35 cellular contexts compared by ENCODE assay signal in the genomic region with DNA sequence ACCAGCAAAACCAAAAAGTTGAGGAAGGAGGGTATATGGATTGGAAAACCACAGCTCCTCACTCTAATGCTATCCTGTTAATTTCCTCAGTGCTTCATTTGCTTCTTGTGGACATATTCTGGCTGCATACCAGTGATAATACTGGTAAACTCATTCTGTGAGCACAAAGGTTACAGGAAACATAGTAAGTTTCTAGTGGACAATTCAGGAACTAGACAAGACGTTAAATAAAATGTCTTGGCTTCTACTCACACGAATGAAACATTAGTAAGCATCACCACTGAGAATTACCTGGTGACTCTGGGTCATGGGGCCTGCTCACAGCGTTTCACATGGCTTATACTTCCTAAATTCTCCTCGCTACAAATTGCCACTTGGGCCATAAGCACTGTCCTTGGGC.
"Had no signal": no experiment of that assay in that cellular context is flagged by ENCODE, and none has a peak within 500 bp of the region (broad histone marks: within the 10 kb centered on the region; RNA-seq: fewer than 3 reads in every experiment).

No MANE protein-coding gene starts in this region.

- H3K9me3 ChIP-seq: ascending aorta had no signal

- H2AFZ ChIP-seq: PC-9 had no signal

- H3K9ac ChIP-seq: KMS-11 had no signal

- H3K27ac Mint-ChIP-seq: activated CD4-positive, alpha-beta T cell treated with anti-CD3 and anti-CD28 coated beads for 36 hours; activated CD4-positive, alpha-beta T cell treated with anti-CD3 and anti-CD28 coated beads, Interleukin-2, amount 10 ng/mL, durations not matched to agents 7 days and 5 days; activated CD8-positive, alpha-beta T cell treated with anti-CD3 and anti-CD28 coated beads, Interleukin-2, amount 10 ng/mL, durations not matched to agents 7 days and 5 days; activated naive CD4-positive, alpha-beta T cell treated with anti-CD3 and anti-CD28 coated beads, Interleukin-2, amount 50 U/mL, for 24 hours; activated naive CD8-positive, alpha-beta T cell treated with anti-CD3 and anti-CD28 coated beads, Interleukin-2, amount 10 ng/mL, durations not matched to agents 7 days and 5 days; activated T-cell treated with anti-CD3 and anti-CD28 coated beads, Interleukin-2, amount 50 U/mL, for 24 hours; activated T-helper 2 cell treated with anti-CD3 and anti-CD28 coated beads, Interferon-gamma antibody, Interleukin-2, Interleukin-4, amounts not matched to agents 10 μg/mL and 5 μg/mL and 100 μg/mL, durations not matched to agents 14 hours and 24 hours and 36 hours; T-cell had no signal

- H3K4me1 ChIP-seq: ascending aorta had no signal

- H3K9me3 Mint-ChIP-seq: activated CD4-positive, alpha-beta T cell treated with anti-CD3 and anti-CD28 coated beads, Interleukin-2, amount 10 ng/mL, durations not matched to agents 7 days and 5 days; activated naive CD4-positive, alpha-beta T cell treated with anti-CD3 and anti-CD28 coated beads, Interleukin-2, amount 50 U/mL, for 24 hours; activated naive CD8-positive, alpha-beta T cell treated with anti-CD3 and anti-CD28 coated beads, Interleukin-2, amount 10 ng/mL, durations not matched to agents 7 days and 5 days; activated T-cell treated with anti-CD3 and anti-CD28 coated beads, Interleukin-2, amount 50 U/mL, for 24 hours; activated T-helper 2 cell treated with anti-CD3 and anti-CD28 coated beads, Interferon-gamma antibody, Interleukin-2, Interleukin-4, amounts not matched to agents 10 μg/mL and 5 μg/mL and 100 μg/mL, durations not matched to agents 14 hours and 24 hours and 36 hours; central memory CD8-positive, alpha-beta T cell; T-cell had no signal

- H3K4me3 ChIP-seq: ascending aorta, cardiac muscle cell, PC-9 had no signal

- H3K4me2 ChIP-seq: KMS-11, PC-9 had no signal

- H3K4me3 Mint-ChIP-seq: activated CD4-positive, alpha-beta T cell treated with anti-CD3 and anti-CD28 coated beads for 36 hours; activated CD4-positive, alpha-beta T cell treated with anti-CD3 and anti-CD28 coated beads, Interleukin-2, amount 10 ng/mL, durations not matched to agents 7 days and 5 days; activated CD8-positive, alpha-beta T cell treated with anti-CD3 and anti-CD28 coated beads, Interleukin-2, amount 10 ng/mL, durations not matched to agents 7 days and 5 days; activated naive CD4-positive, alpha-beta T cell treated with anti-CD3 and anti-CD28 coated beads, Interleukin-2, amount 50 U/mL, for 24 hours; activated naive CD8-positive, alpha-beta T cell treated with anti-CD3 and anti-CD28 coated beads, Interleukin-2, amount 10 ng/mL, durations not matched to agents 7 days and 5 days; activated T-cell treated with anti-CD3 and anti-CD28 coated beads, Interleukin-2, amount 50 U/mL, for 24 hours; central memory CD8-positive, alpha-beta T cell; T-cell had no signal

- H3K27ac ChIP-seq: ascending aorta, cardiac muscle cell, KMS-11, PC-9, WERI-Rb-1 had no signal

- FAIRE-seq: RCC 7860 had no signal

- H3K4me1 Mint-ChIP-seq: activated naive CD4-positive, alpha-beta T cell treated with anti-CD3 and anti-CD28 coated beads, Interleukin-2, amount 50 U/mL, for 24 hours; activated naive CD8-positive, alpha-beta T cell treated with anti-CD3 and anti-CD28 coated beads, Interleukin-2, amount 10 ng/mL, durations not matched to agents 7 days and 5 days had no signal

- ATAC-seq: activated CD4-positive, alpha-beta T cell treated with anti-CD3 and anti-CD28 coated beads for 36 hours; activated CD4-positive, CD25-positive, alpha-beta regulatory T cell treated with anti-CD3 and anti-CD28 coated beads, Interleukin-2, amount 50 U/mL, for 24 hours; activated CD8-positive, alpha-beta T cell treated with anti-CD3 and anti-CD28 coated beads, Interleukin-2, amount 10 ng/mL, durations not matched to agents 7 days and 5 days; T-cell had no signal

- H3K27me3 Mint-ChIP-seq: activated CD4-positive, alpha-beta T cell treated with anti-CD3 and anti-CD28 coated beads for 36 hours; activated CD4-positive, alpha-beta T cell treated with anti-CD3 and anti-CD28 coated beads, Interleukin-2, amount 10 ng/mL, durations not matched to agents 7 days and 5 days; activated naive CD4-positive, alpha-beta T cell treated with anti-CD3 and anti-CD28 coated beads, Interleukin-2, amount 50 U/mL, for 24 hours; activated naive CD8-positive, alpha-beta T cell treated with anti-CD3 and anti-CD28 coated beads, Interleukin-2, amount 10 ng/mL, durations not matched to agents 7 days and 5 days; activated T-cell treated with anti-CD3 and anti-CD28 coated beads, Interleukin-2, amount 50 U/mL, for 24 hours; central memory CD8-positive, alpha-beta T cell; T-cell had no signal

- H3K27me3 ChIP-seq: ascending aorta, cardiac muscle cell had no signal

- DNase-seq: activated CD4-positive, alpha-beta T cell treated with anti-CD3 and anti-CD28 coated beads for 36 hours; activated CD4-positive, alpha-beta T cell treated with anti-CD3 and anti-CD28 coated beads, Interleukin-2, amount 10 ng/mL, durations not matched to agents 7 days and 5 days; activated CD4-positive, alpha-beta T cell treated with anti-CD3 and anti-CD28 coated beads, Interleukin-2, amount 50 U/mL, for 48 hours; activated CD8-positive, alpha-beta T cell treated with anti-CD3 and anti-CD28 coated beads, Interleukin-2, amount 10 ng/mL, durations not matched to agents 7 days and 5 days; activated gamma-delta T cell; activated naive CD4-positive, alpha-beta T cell treated with Interleukin-2 at 50 U/mL for 16 hours; activated naive CD8-positive, alpha-beta T cell treated with anti-CD3 and anti-CD28 coated beads, Interleukin-2, amount 10 ng/mL, durations not matched to agents 7 days and 5 days; activated T-cell treated with anti-CD3 and anti-CD28 coated beads, Interleukin-2, amount 50 U/mL, for 24 hours; amygdala; MM.1S; MV-4-11; NCI-H1092; NCI-H146; NCI-H187; NCI-H2029 treated with DMSO at 0.1 percent for 48 hours; NCI-H2107; NCI-H2171; NCI-H510A; NCI-H526; NCI-H748 treated with DMSO at 0.1 percent for 48 hours; NK-92 treated with Interleukin-12 subunit alpha and Interleukin-12 subunit beta, amount 100 ng/mL, for 24 hours; PC-9; Right ventricle myocardium superior; T-cell; T-helper 2 cell; T-helper 9 cell had no signal
